Comparison of ENCODE assay signal across 8 cellular contexts in genomic region chr9:37753489-37754190, GRCh38. TPM values are rescaled to one million over a fixed set of nuclear protein-coding genes. Genes with fewer than 3 reads are reported as not detected.
DNase-seq lines count a peak whose midpoint lies in the region; ATAC-seq and TF ChIP-seq lines count a peak whose summit lies in the region.

Gene TRMT10B (plus strand): TSS chr9:37753805. CDS start chr9:37761932, 8,127 bp downstream.

- no peak for TF ChIP-seq CTCF in Loucy (conservative IDR thresholded peaks at IDR 0.05; ENCODE audit: low read length)
- peak; percentile 13 for TF ChIP-seq CTCF in cardiac muscle cell (IDR thresholded peaks at IDR 0.05; ENCODE audit: low read depth, low read length)
- TF ChIP-seq CTCF in parathyroid adenoma (IDR thresholded peaks at IDR 0.05): no peak
- no peak for TF ChIP-seq CTCF in tibial artery (IDR thresholded peaks at IDR 0.05)

- peaks cover 11% of the 10 kb centered on the region for H3K4me1 ChIP-seq in Loucy (ENCODE audit: insufficient read depth, low read length, poor library complexity, severe bottlenecking)
- H3K4me1 ChIP-seq in cardiac muscle cell (ENCODE audit: low read depth): no peaks in the 10 kb centered on the region
- no peaks in the 10 kb centered on the region for H3K4me1 ChIP-seq in parathyroid adenoma
- H3K4me1 ChIP-seq in tibial artery: peaks cover 0 to 14% (median 9%) of the 10 kb centered on the region in 4 donors

- intact Hi-C loops in tibial artery (cut with DNase I; ENCODE audit: low total_unique reads): loop anchor here (5.0 kb wide), 1 partner anchor 49 kb away; the partner anchor contains the start of gene DCAF10

- peak within 1 kb of the TSS; percentile 94 for H2AFZ ChIP-seq in Loucy (ENCODE audit: low read length)
- peak within 1 kb of the TSS; percentile 92 for H2AFZ ChIP-seq in parathyroid adenoma

- no peaks in the 10 kb centered on the region for H3F3A ChIP-seq in Loucy (ENCODE audit: low read depth)

- H3K9me3 ChIP-seq in Loucy (ENCODE audit: insufficient read depth, low read depth, low read length) (no peaks in the 10 kb centered on the region), cardiac muscle cell (ENCODE audit: low read depth) (no peaks in the 10 kb centered on the region), parathyroid adenoma (ENCODE audit: control insufficient read depth, low read length) (no peaks in the 10 kb centered on the region), tibial artery (no peaks in the 10 kb centered on the region)

- POLR2A ChIA-PET in activated naive CD8-positive, alpha-beta T cell treated with anti-CD3 and anti-CD28 coated beads, Interleukin-2, amount 10 ng/mL, durations not matched to agents 7 days and 5 days (lab: Charles Lee): interaction anchor here (0.6 to 1.2 kb wide), 3 partner anchors 31 to 56 kb away, joined by 3 to 4 read pairs (median 3); partner anchors contain the start of genes DCAF10 and EXOSC3

- H3K27me3 ChIP-seq in Loucy (ENCODE audit: insufficient read depth, low read length, poor library complexity, severe bottlenecking): no peaks in the 10 kb centered on the region
- no peaks in the 10 kb centered on the region for H3K27me3 ChIP-seq in cardiac muscle cell
- H3K27me3 ChIP-seq in parathyroid adenoma (ENCODE audit: control insufficient read depth, insufficient read depth, low read length): no peaks in the 10 kb centered on the region
- no peaks in the 10 kb centered on the region for H3K27me3 ChIP-seq in tibial artery

- peak; percentile 85 for ATAC-seq in GM21825 (IDR thresholded peaks at IDR 0.05; ENCODE audit: unreplicated experiment)
- ATAC-seq in activated naive CD8-positive, alpha-beta T cell treated with anti-CD3 and anti-CD28 coated beads, Interleukin-2, amount 10 ng/mL, durations not matched to agents 7 days and 5 days (ENCODE audit: low read depth): peak; percentile 88

- H3K9me2 ChIP-seq in Loucy (replicated peaks; ENCODE audit: low read depth, low read length): no peaks in the 10 kb centered on the region

- DNase-seq in Daoy (ENCODE audit: low read depth) (peak; percentile 82), SKM-1 (lab: John Stamatoyannopoulos, UW; ENCODE audit: unreplicated experiment) (peak; percentile 43), cardiac muscle cell (ENCODE audit: low read depth in 1 of 2, low spot score in 1 of 2) (peak; percentile 74 to 82), tibial artery (peak; percentile 48 to 76)
- peak; percentile 76 for DNase-seq in activated naive CD8-positive, alpha-beta T cell treated with anti-CD3 and anti-CD28 coated beads, Interleukin-2, amount 10 ng/mL, durations not matched to agents 7 days and 5 days

- H3K36me3 Mint-ChIP-seq in activated naive CD8-positive, alpha-beta T cell treated with anti-CD3 and anti-CD28 coated beads, Interleukin-2, amount 10 ng/mL, durations not matched to agents 7 days and 5 days: peaks cover 4% of the 10 kb centered on the region

- H3K27ac Mint-ChIP-seq in activated naive CD8-positive, alpha-beta T cell treated with anti-CD3 and anti-CD28 coated beads, Interleukin-2, amount 10 ng/mL, durations not matched to agents 7 days and 5 days: peak within 1 kb of the TSS; percentile 84

- H3K4me3 Mint-ChIP-seq in activated naive CD8-positive, alpha-beta T cell treated with anti-CD3 and anti-CD28 coated beads, Interleukin-2, amount 10 ng/mL, durations not matched to agents 7 days and 5 days: peak within 1 kb of the TSS; percentile 89

- H3K36me3 ChIP-seq in Loucy (ENCODE audit: insufficient read depth, low read length): no peaks in the 10 kb centered on the region
- H3K36me3 ChIP-seq in cardiac muscle cell: no peaks in the 10 kb centered on the region
- H3K36me3 ChIP-seq in parathyroid adenoma (ENCODE audit: control insufficient read depth, insufficient read depth, low read length): no peaks in the 10 kb centered on the region
- no peaks in the 10 kb centered on the region for H3K36me3 ChIP-seq in tibial artery

- H3K9ac ChIP-seq in Loucy (ENCODE audit: low read depth, low read length, poor library complexity, severe bottlenecking) (peak within 1 kb of the TSS; percentile 92), parathyroid adenoma (no peak within 1 kb of the TSS)

- H3K4me3 ChIP-seq in Loucy (ENCODE audit: low read length, poor library complexity, severe bottlenecking): peak within 1 kb of the TSS; percentile 99
- H3K4me3 ChIP-seq in cardiac muscle cell: peak within 1 kb of the TSS; percentile 55
- peak within 1 kb of the TSS; percentile 58 for H3K4me3 ChIP-seq in parathyroid adenoma (ENCODE audit: low read depth, low read length)
- peak within 1 kb of the TSS; percentile 67 to 79 for H3K4me3 ChIP-seq in tibial artery

- H3K4me2 ChIP-seq in Loucy (ENCODE audit: low read depth, low read length, poor library complexity, severe bottlenecking): peak within 1 kb of the TSS; percentile 98
- H3K4me2 ChIP-seq in parathyroid adenoma (ENCODE audit: low read length): peak within 1 kb of the TSS; percentile 72

- peaks cover 18% of the 10 kb centered on the region for H3K4me1 Mint-ChIP-seq in activated naive CD8-positive, alpha-beta T cell treated with anti-CD3 and anti-CD28 coated beads, Interleukin-2, amount 10 ng/mL, durations not matched to agents 7 days and 5 days

- H3K27ac ChIP-seq in cardiac muscle cell (no peak within 1 kb of the TSS), parathyroid adenoma (no peak within 1 kb of the TSS), tibial artery (peak within 1 kb of the TSS; percentile 80 to 87)

- no peaks in the 10 kb centered on the region for H3K9me3 Mint-ChIP-seq in activated naive CD8-positive, alpha-beta T cell treated with anti-CD3 and anti-CD28 coated beads, Interleukin-2, amount 10 ng/mL, durations not matched to agents 7 days and 5 days

- H3K79me2 ChIP-seq in Loucy (ENCODE audit: insufficient read depth, low read length) (peaks cover 11% of the 10 kb centered on the region), parathyroid adenoma (peaks cover 3% of the 10 kb centered on the region)

- H3K27me3 Mint-ChIP-seq in activated naive CD8-positive, alpha-beta T cell treated with anti-CD3 and anti-CD28 coated beads, Interleukin-2, amount 10 ng/mL, durations not matched to agents 7 days and 5 days: no peaks in the 10 kb centered on the region

- peaks cover 5% of the 10 kb centered on the region for H4K20me1 ChIP-seq in Loucy (ENCODE audit: insufficient read depth, low read length, poor library complexity, severe bottlenecking)

RNA-seq across cellular contexts. Expression of gene TRMT10B, which starts in this region (rescaled TPM):
- total RNA-seq in Daoy (2014; rRNA removed; shearing (Covaris generic)): 2.5 and 4.1 TPM in 2 replicates
- 10 to 100 TPM; 17.4 to 21.4 TPM for total RNA-seq in activated naive CD8-positive, alpha-beta T cell treated with anti-CD3 and anti-CD28 coated beads, Interleukin-2, amount 10 ng/mL, durations not matched to agents 7 days and 5 days
- 4.1 and 4.5 TPM in 2 replicates for total RNA-seq in cardiac muscle cell
- 8.8 and 12.5 TPM in 2 replicates for polyA plus RNA-seq in cardiac muscle cell

Comparison
In these comparisons a context has a peak if more than half of its experiments do, and no peak if none do; other contexts are left out.
1. H3K27ac ChIP-seq: peak in tibial artery (2 of 2); none in cardiac muscle cell (single experiment) and parathyroid adenoma (single experiment).
2. Peak in every context shown above with its lines, with median percentiles within 50 percentile points of each other: DNase-seq and H3K4me3 ChIP-seq.